In genomic region chr12:29155079-29155478, GRCh38 we compare ENCODE assay signal across 14 cellular contexts. TPM values are rescaled to one million over a fixed set of nuclear protein-coding genes. Genes with fewer than 3 reads are reported as not detected.
DNase-seq lines count a peak whose midpoint lies in the region; ATAC-seq lines count a peak whose summit lies in the region.
"Had no signal": no experiment of that assay in that cellular context is flagged by ENCODE, and none has a peak within 500 bp of the region (broad histone marks: within the 10 kb centered on the region; RNA-seq: fewer than 3 reads in every experiment).

No MANE protein-coding gene starts in this region.

- peak; percentile 7 for DNase-seq in medulla oblongata (ENCODE audit: extremely low spot score)
- DNase-seq in NCI-H2227 (lab: John Stamatoyannopoulos, UW; ENCODE audit: unreplicated experiment): no peak
- no peak for DNase-seq in H7
- no peak for DNase-seq in iPS-NIHi11 (ENCODE audit: low spot score)
- DNase-seq: activated CD8-positive, alpha-beta memory T cell treated with anti-CD3 and anti-CD28 coated beads for 24 hours; GDM1; mammary epithelial cell; Right ventricle myocardium superior had no signal

- no peaks in the 10 kb centered on the region for H3K36me3 ChIP-seq in KOPT-K1 (ENCODE audit: insufficient read depth, low read length)
- H3K36me3 ChIP-seq in H7 (replicated peaks; ENCODE audit: control insufficient read depth, insufficient read depth, low read length): no peaks in the 10 kb centered on the region
- H3K36me3 ChIP-seq: HAP-1, right atrium auricular region had no signal

- H3K27ac ChIP-seq in KOPT-K1 (ENCODE audit: low read depth, low read length, poor library complexity, severe bottlenecking): peak overlapping the region; percentile 21
- H3K27ac ChIP-seq: right atrium auricular region had no signal

- no peaks in the 10 kb centered on the region for H3K9me3 ChIP-seq in KOPT-K1 (ENCODE audit: insufficient read depth, low read length, poor library complexity, severe bottlenecking)
- H3K9me3 ChIP-seq: HAP-1, right atrium auricular region had no signal

- ATAC-seq in GM18870 (IDR thresholded peaks at IDR 0.05; ENCODE audit: unreplicated experiment) (peak; percentile 40), GM21737 (IDR thresholded peaks at IDR 0.05; ENCODE audit: unreplicated experiment) (peak; percentile 48), HG03521 (IDR thresholded peaks at IDR 0.05; ENCODE audit: unreplicated experiment) (no peak)

- no peak overlapping the region for H3K4me3 ChIP-seq in H7 (ENCODE audit: insufficient read depth, low read depth, low read length)
- H3K4me3 ChIP-seq: HAP-1, right atrium auricular region had no signal

- H3K27me3 ChIP-seq in H7 (ENCODE audit: control insufficient read depth, insufficient read depth, low read length): peaks cover under 1% of the 10 kb centered on the region
- H3K27me3 ChIP-seq: right atrium auricular region had no signal

RNA-seq across cellular contexts. Expression of gene FAR2, which starts 6.0 kb away (rescaled TPM):
- 16.1 and 16.2 TPM in 2 replicates for total RNA-seq in H7 (2014; rRNA removed; shearing (Covaris generic))
